ENCODE assay signal across 10 cellular contexts in genomic region chr20:25054133-25054820, GRCh38. TPM values are rescaled to one million over a fixed set of nuclear protein-coding genes. Genes with fewer than 3 reads are reported as not detected.
DNase-seq lines count a peak whose midpoint lies in the region; TF ChIP-seq lines count a peak whose summit lies in the region.
"Had no signal": no experiment of that assay in that cellular context is flagged by ENCODE, and none has a peak within 500 bp of the region (broad histone marks: within the 10 kb centered on the region; RNA-seq: fewer than 3 reads in every experiment).

No MANE protein-coding gene starts in this region.

- H3K4me1 Mint-ChIP-seq in MCF 10A (ENCODE audit: insufficient read depth, unreplicated experiment) (peaks cover 11% of the 10 kb centered on the region), neural crest cell (peaks cover 41% of the 10 kb centered on the region), HFFc6 (ENCODE audit: low read depth) (peaks cover 33% of the 10 kb centered on the region)

- BruUV-seq in MCF 10A (replicated peaks; lab: Mats Ljungman, UMichigan) = no TSS peak

- no peaks in the 10 kb centered on the region for H3K9me3 ChIP-seq in breast epithelium
- H3K9me3 ChIP-seq in esophagus muscularis mucosa = peaks cover 0 to 3% (median 0%) of the 10 kb centered on the region in 4 donors
- no peaks in the 10 kb centered on the region for H3K9me3 ChIP-seq in vagina

- peaks cover 17 to 24% of the 10 kb centered on the region in 2 donors for H3K4me1 ChIP-seq in breast epithelium
- peaks cover 85 to 93% (median 88%) of the 10 kb centered on the region in 4 donors for H3K4me1 ChIP-seq in esophagus muscularis mucosa
- H3K4me1 ChIP-seq in vagina = peaks cover 82% of the 10 kb centered on the region

- no peak for TF ChIP-seq EP300 in esophagus muscularis mucosa (IDR thresholded peaks at IDR 0.05)

- H3K36me3 Mint-ChIP-seq in MCF 10A (ENCODE audit: insufficient read depth, unreplicated experiment) (no peaks in the 10 kb centered on the region), neural crest cell (ENCODE audit: low read depth) (no peaks in the 10 kb centered on the region), HFFc6 (ENCODE audit: low read depth) (no peaks in the 10 kb centered on the region)

- DNase-seq in breast epithelium (ENCODE audit: low spot score in 2 of 2) (no peak), MCF 10A (ENCODE audit: unreplicated experiment) (no peak), esophagus muscularis mucosa (ENCODE audit: extremely low spot score) (no peak), neural crest cell (ENCODE audit: low read depth, low spot score) (no peak), vagina (ENCODE audit: extremely low spot score in 2 of 2) (no peak), GM19240 (ENCODE audit: insufficient read length, low spot score) (no peak), DMS79 (lab: John Stamatoyannopoulos, UW) (no peak), HFFc6 (no peak)

- no peak for TF ChIP-seq CTCF in breast epithelium (IDR thresholded peaks at IDR 0.05)
- no peak for TF ChIP-seq CTCF in MCF 10A (IDR thresholded peaks at IDR 0.05; ENCODE audit: unreplicated experiment)
- no peak for TF ChIP-seq CTCF in esophagus muscularis mucosa (IDR thresholded peaks at IDR 0.05)
- no peak for TF ChIP-seq CTCF in neural crest cell (conservative IDR thresholded peaks at IDR 0.05)
- TF ChIP-seq CTCF in vagina (IDR thresholded peaks at IDR 0.05) = no peak
- no peak for TF ChIP-seq CTCF in HFFc6 (IDR thresholded peaks at IDR 0.05)

- H3K27me3 ChIP-seq in breast epithelium (no peaks in the 10 kb centered on the region), esophagus muscularis mucosa (no peaks in the 10 kb centered on the region), vagina (no peaks in the 10 kb centered on the region)

- H3K9me3 Mint-ChIP-seq in MCF 10A (ENCODE audit: unreplicated experiment) = no peaks in the 10 kb centered on the region
- no peaks in the 10 kb centered on the region for H3K9me3 Mint-ChIP-seq in neural crest cell
- H3K9me3 Mint-ChIP-seq in HFFc6 = no peaks in the 10 kb centered on the region

- no peak for TF ChIP-seq POLR2A in breast epithelium (IDR thresholded peaks at IDR 0.05)
- no peak for TF ChIP-seq POLR2A in esophagus muscularis mucosa (IDR thresholded peaks at IDR 0.05; ENCODE audit: low read depth)
- no peak for TF ChIP-seq POLR2A in vagina (IDR thresholded peaks at IDR 0.05)

- peaks cover 26% of the 10 kb centered on the region for H3K27me3 Mint-ChIP-seq in MCF 10A (ENCODE audit: insufficient read depth, unreplicated experiment)
- H3K27me3 Mint-ChIP-seq in neural crest cell (ENCODE audit: low read depth) = peaks cover 50% of the 10 kb centered on the region
- peaks cover 22% of the 10 kb centered on the region for H3K27me3 Mint-ChIP-seq in HFFc6 (ENCODE audit: insufficient read depth)

- CTCF ChIA-PET in MCF 10A (lab: Yijun Ruan, JAX) = interaction anchor here (0.6 to 2.8 kb wide), 9 partner anchors 9 to 491 kb away, joined by 3 to 11 read pairs (median 4); no protein-coding TSS in a partner anchor

- H3K36me3 ChIP-seq in breast epithelium = no peaks in the 10 kb centered on the region
- no peaks in the 10 kb centered on the region for H3K36me3 ChIP-seq in esophagus muscularis mucosa
- no peaks in the 10 kb centered on the region for H3K36me3 ChIP-seq in vagina

- POLR2A ChIA-PET in MCF 10A (lab: Yijun Ruan, JAX) = interaction anchor here (1.6 to 2.4 kb wide), 2 partner anchors 13 to 194 kb away, joined by 3 to 7 read pairs; partner anchors contain the start of gene PYGB

- H3K4me3 ChIP-seq in breast epithelium = no peak overlapping the region
- H3K4me3 ChIP-seq in esophagus muscularis mucosa = peak overlapping the region in 3 of 4 donors; percentile 1 to 36 (median 23)
- H3K4me3 ChIP-seq in vagina = peak overlapping the region in 1 of 2 donors; percentile 17

- WGBS in esophagus muscularis mucosa = 56% methylated on average over 3 of the region's 3 CpGs

- intact Hi-C loops in breast epithelium (cut with DNase I; ENCODE audit: low total_unique reads) (no loop called here), MCF 10A (cut with micrococcal nuclease) (no loop called here), esophagus muscularis mucosa (cut with DNase I) (loop anchor here (10.0 kb wide), 1 partner anchor 1429 kb away; no protein-coding TSS in a partner anchor), vagina (cut with DNase I) (no loop called here)

- H3K27ac Mint-ChIP-seq in MCF 10A (ENCODE audit: low read depth, unreplicated experiment) = no peak overlapping the region
- H3K27ac Mint-ChIP-seq in neural crest cell (ENCODE audit: unreplicated experiment) = no peak overlapping the region
- no peak overlapping the region for H3K27ac Mint-ChIP-seq in HFFc6

- H3K27ac ChIP-seq in breast epithelium (peak overlapping the region; percentile 78 to 82), esophagus muscularis mucosa (replicated peaks in 1 of 4) (peak overlapping the region; percentile 96 to 98 (median 97)), vagina (peak overlapping the region; percentile 93)

- H3K4me3 Mint-ChIP-seq in MCF 10A (ENCODE audit: unreplicated experiment) = no peak overlapping the region
- peak overlapping the region; percentile 27 for H3K4me3 Mint-ChIP-seq in neural crest cell
- H3K4me3 Mint-ChIP-seq in HFFc6 = no peak overlapping the region

RNA-seq across cellular contexts. Expression of gene ACSS1, which starts 3.7 kb away (rescaled TPM):
- total RNA-seq in breast epithelium (10 to 100 TPM; 17.6 to 38.2 (median 37.4) TPM), MCF 10A (2022) (0.51 and 0.83 TPM in 2 replicates), esophagus muscularis mucosa (100 to 1,000 TPM in 1 of 4 donors, 10 to 100 TPM in 3; 36.6 to 154 (median 65.3) TPM), neural crest cell (13.1 and 14.0 TPM in 2 replicates), vagina (26.3 TPM)
- 1 to 10 TPM in 5 of 6 experiments, under 1 TPM in 1; 0.80 to 1.4 (median 1.2) TPM for total RNA-seq in HFFc6 (2021; fragmentation: NEBNext Ultra II Directional; extraction: Animal tissue kit (Norgen Biotek cat#: 25700))

RNA-seq across cellular contexts. Expression of gene VSX1, which starts 27.7 kb away (rescaled TPM):
- total RNA-seq in breast epithelium = under 1 TPM in 1 of 3 donors, not detected in 2; 0.44 TPM
- not detected in 2 replicates for total RNA-seq in MCF 10A (2022)
- total RNA-seq in esophagus muscularis mucosa = under 1 TPM in 1 of 4 donors, not detected in 3; 0.83 TPM
- 3.8 and 4.2 TPM in 2 replicates for total RNA-seq in neural crest cell
- total RNA-seq in vagina = not detected
- total RNA-seq in HFFc6 (2021; fragmentation: NEBNext Ultra II Directional; extraction: Animal tissue kit (Norgen Biotek cat#: 25700)) = not detected
- total RNA-seq: dermis microvascular lymphatic vessel endothelial cell, osteocyte had no signal

Comparison
In these comparisons a context has a peak if more than half of its experiments do, and no peak if none do; other contexts are left out.
1. H3K4me3 ChIP-seq: peak in esophagus muscularis mucosa (3 of 4); none in breast epithelium (0 of 3).
2. Peak in every context shown above with its lines, with median percentiles within 50 percentile points of each other: H3K27ac ChIP-seq.